8 cellular contexts compared by ENCODE assay signal in genomic region chr20:35991142-35991771, GRCh38. TPM values are rescaled to one million over a fixed set of nuclear protein-coding genes. Genes with fewer than 3 reads are reported as not detected.
DNase-seq lines count a peak whose midpoint lies in the region; ATAC-seq and TF ChIP-seq lines count a peak whose summit lies in the region.

No MANE protein-coding gene starts in this region.

- no peak for TF ChIP-seq POLR2A in suprapubic skin (IDR thresholded peaks at IDR 0.05)

- BruUV-seq in A673 (replicated peaks; lab: Mats Ljungman, UMichigan): no TSS peak

- POLR2A ChIA-PET in A673 (lab: Charles Lee; ENCODE audit: low non-redundant PET): no interaction called here

- no peaks in the 10 kb centered on the region for H3K4me1 ChIP-seq in A673 (ENCODE audit: insufficient read depth, low read length, poor library complexity, severe bottlenecking)
- H3K4me1 ChIP-seq in GM23248 (ENCODE audit: insufficient read depth): peaks cover 4% of the 10 kb centered on the region
- peaks cover 6% of the 10 kb centered on the region for H3K4me1 ChIP-seq in suprapubic skin

- H3K9me3 ChIP-seq in A673 (ENCODE audit: low read depth, low read length, poor library complexity, severe bottlenecking): no peaks in the 10 kb centered on the region
- no peaks in the 10 kb centered on the region for H3K9me3 ChIP-seq in GM23248 (ENCODE audit: low read depth)
- H3K9me3 ChIP-seq in suprapubic skin: no peaks in the 10 kb centered on the region

- no peaks in the 10 kb centered on the region for H3F3A ChIP-seq in GM23248 (ENCODE audit: insufficient read depth)

- H4K20me1 ChIP-seq in GM23248 (ENCODE audit: insufficient read depth): no peaks in the 10 kb centered on the region

- H3K79me2 ChIP-seq in GM23248 (ENCODE audit: insufficient read depth): no peaks in the 10 kb centered on the region

- intact Hi-C loops in A673 (cut with micrococcal nuclease; ENCODE audit: unreplicated experiment): loop anchor here (5.0 to 10.0 kb wide), 2 partner anchors 161 to 444 kb away; partner anchors contain the start of gene EPB41L1
- intact Hi-C loops in cardiac septum (cut with DNase I): no loop called here

- ATAC-seq in HG02970 (IDR thresholded peaks at IDR 0.05; ENCODE audit: low FRiP score, unreplicated experiment): no peak

- no peak overlapping the region for H3K27ac ChIP-seq in A673 (ENCODE audit: low read depth, low read length, poor library complexity, severe bottlenecking)
- no peak overlapping the region for H3K27ac ChIP-seq in GM23248
- H3K27ac ChIP-seq in suprapubic skin: no peak overlapping the region

- no peak overlapping the region for H3K4me3 ChIP-seq in A673 (ENCODE audit: low read depth, low read length, poor library complexity, severe bottlenecking)
- no peak overlapping the region for H3K4me3 ChIP-seq in GM23248
- H3K4me3 ChIP-seq in fibroblast of pulmonary artery (replicated peaks; ENCODE audit: low read depth, low read length): no peak overlapping the region
- no peak overlapping the region for H3K4me3 ChIP-seq in suprapubic skin

- CTCF ChIA-PET in A673 (lab: Charles Lee): interaction anchor here (0.5 to 2.1 kb wide), 6 partner anchors 15 to 425 kb away, joined by 3 to 15 read pairs (median 4); partner anchors contain the start of gene SCAND1

- H3K27me3 ChIP-seq in A673 (replicated peaks; ENCODE audit: insufficient read depth, low read depth, low read length, poor library complexity) (no peaks in the 10 kb centered on the region), GM23248 (replicated peaks; ENCODE audit: insufficient read depth) (no peaks in the 10 kb centered on the region), suprapubic skin (no peaks in the 10 kb centered on the region)

- no peak overlapping the region for H2AFZ ChIP-seq in GM23248

- DNase-seq in A673 (ENCODE audit: low spot score) (peak; percentile 39), GM23248 (peak; percentile 68), SK-N-DZ (ENCODE audit: low spot score) (peak; percentile 54), fibroblast of pulmonary artery (ENCODE audit: low read depth) (peak; percentile 54), suprapubic skin (ENCODE audit: low spot score in 2 of 2) (no peak), cerebellar nuclear complex (lab: John Stamatoyannopoulos, UW) (no peak), cardiac septum (ENCODE audit: low spot score) (no peak)

- TF ChIP-seq EP300 in suprapubic skin (IDR thresholded peaks at IDR 0.05): no peak

- in situ Hi-C loops in GM23248 (cut with MboI): loop anchor here (5.0 to 25.0 kb wide), 2 partner anchors 141 to 446 kb away; no protein-coding TSS in a partner anchor

- WGBS in GM23248 (ENCODE audit: low coverage in 1 of 2, low lambda C conversion rate in 2 of 2, missing lambda C conversion rate in 2 of 2), 2 experiments: 1 to 3% methylated on average over 3 of the region's 3 CpGs
- 34% methylated on average over 3 of the region's 3 CpGs for WGBS in suprapubic skin

- H3K36me3 ChIP-seq in A673 (ENCODE audit: insufficient read depth, low read length, poor library complexity, severe bottlenecking) (no peaks in the 10 kb centered on the region), GM23248 (ENCODE audit: low read depth) (no peaks in the 10 kb centered on the region), suprapubic skin (no peaks in the 10 kb centered on the region)

- no peaks in the 10 kb centered on the region for H3K9me2 ChIP-seq in GM23248 (ENCODE audit: insufficient read depth)

- TF ChIP-seq CTCF in A673 (conservative IDR thresholded peaks at IDR 0.05; ENCODE audit: low read depth, low read length) (peak; percentile 49), fibroblast of pulmonary artery (IDR thresholded peaks at IDR 0.05; ENCODE audit: low read length, missing control alignments) (peak; percentile 62), suprapubic skin (IDR thresholded peaks at IDR 0.05) (peak; percentile 18 to 33)

- H3K9ac ChIP-seq in GM23248: no peak overlapping the region

- no peak overlapping the region for H3K4me2 ChIP-seq in GM23248 (ENCODE audit: unreplicated experiment)

RNA-seq across cellular contexts. Expression of gene CNBD2, which starts 22.9 kb away (rescaled TPM):
- total RNA-seq in A673 (2021) (3.1 and 4.5 TPM in 2 replicates), suprapubic skin (10 to 100 TPM in 2 of 4 donors, 1 to 10 TPM in 2; 6.4 to 19.7 (median 10.3) TPM), cardiac septum (3.1 TPM)
- 6.6 TPM in 1 of 2 replicates, not detected in the other for total RNA-seq in GM23248 (2014; rRNA removed; shearing (Covaris generic))
- 0.28 and 1.7 TPM in 2 replicates for polyA plus RNA-seq in GM23248 (2016; fragmentation: Nextera tagmentation; extraction: Ambion mirVana)
- 25.3 and 29.5 TPM in 2 replicates for polyA plus RNA-seq in SK-N-DZ (2014; cell fraction: cytosol; rRNA removed)
- 40.5 and 41.7 TPM in 2 replicates for polyA plus RNA-seq in SK-N-DZ (2014; cell fraction: nucleus; rRNA removed)

RNA-seq across cellular contexts. Expression of gene SCAND1, which starts 37.0 kb away (rescaled TPM):
- total RNA-seq in A673 (2021): 84.5 and 95.2 TPM in 2 replicates
- 66.6 TPM in 2 replicates for total RNA-seq in GM23248 (2014; rRNA removed; shearing (Covaris generic))
- polyA plus RNA-seq in GM23248 (2016; fragmentation: Nextera tagmentation; extraction: Ambion mirVana): 127 and 133 TPM in 2 replicates
- polyA plus RNA-seq in SK-N-DZ (2014; cell fraction: cytosol; rRNA removed): 175 and 177 TPM in 2 replicates
- polyA plus RNA-seq in SK-N-DZ (2014; cell fraction: nucleus; rRNA removed): 148 and 166 TPM in 2 replicates
- 10 to 100 TPM; 53.9 to 67.4 (median 59.9) TPM for total RNA-seq in suprapubic skin
- total RNA-seq in cardiac septum: 49.5 TPM

Comparison
In these comparisons a context has a peak if more than half of its experiments do, and no peak if none do; other contexts are left out.
1. DNase-seq: peak in A673 (single experiment), GM23248 (single experiment), SK-N-DZ (single experiment) and fibroblast of pulmonary artery (single experiment); none in suprapubic skin (0 of 2), cerebellar nuclear complex (0 of 2) and cardiac septum (single experiment).
2. Peak in every context shown above with its lines, with median percentiles within 50 percentile points of each other: CTCF ChIP-seq.